ENCODE assay signal across 2 cellular contexts in genomic region chr2:130233066-130233465, GRCh38. TPM values are rescaled to one million over a fixed set of nuclear protein-coding genes. Genes with fewer than 3 reads are reported as not detected.
"Had no signal": no experiment of that assay in that cellular context is flagged by ENCODE, and none has a peak within 500 bp of the region (broad histone marks: within the 10 kb centered on the region; RNA-seq: fewer than 3 reads in every experiment).

No MANE protein-coding gene starts in this region.

RNA-seq across cellular contexts. Expression of gene TUBA3E, which starts 34.8 kb away (rescaled TPM):
- total RNA-seq: G401, GM12878 had no signal
